In genomic region chr9:130143974-130144373, GRCh38 we compare ENCODE assay signal across 10 cellular contexts. TPM values are rescaled to one million over a fixed set of nuclear protein-coding genes. Genes with fewer than 3 reads are reported as not detected.
DNase-seq lines count a peak whose midpoint lies in the region; ATAC-seq and TF ChIP-seq lines count a peak whose summit lies in the region.
"Had no signal": no experiment of that assay in that cellular context is flagged by ENCODE, and none has a peak within 500 bp of the region (broad histone marks: within the 10 kb centered on the region; RNA-seq: fewer than 3 reads in every experiment).

No MANE protein-coding gene starts in this region.

- H3K36me3 ChIP-seq in SJCRH30 = no peaks in the 10 kb centered on the region
- H3K36me3 ChIP-seq in gastroesophageal sphincter = no peaks in the 10 kb centered on the region
- no peaks in the 10 kb centered on the region for H3K36me3 ChIP-seq in psoas muscle (ENCODE audit: insufficient read depth in 1 of 2, low read depth in 1 of 2)
- H3K36me3 ChIP-seq: tibial nerve had no signal

- no peak for TF ChIP-seq CTCF in gastroesophageal sphincter (IDR thresholded peaks at IDR 0.05)
- TF ChIP-seq CTCF in psoas muscle (IDR thresholded peaks at IDR 0.05) = no peak
- TF ChIP-seq CTCF in GM20000 (IDR thresholded peaks at IDR 0.05; ENCODE audit: extremely low read depth, missing control alignments) = no peak

- ATAC-seq in gastroesophageal sphincter (peak; percentile 48), psoas muscle (peak; percentile 36 to 59 (median 48)), GM21825 (IDR thresholded peaks at IDR 0.05; ENCODE audit: unreplicated experiment) (no peak)

- TF ChIP-seq POLR2A in gastroesophageal sphincter (IDR thresholded peaks at IDR 0.05) = no peak

- H3K9me3 ChIP-seq in SJCRH30 (replicated peaks) = no peaks in the 10 kb centered on the region
- no peaks in the 10 kb centered on the region for H3K9me3 ChIP-seq in gastroesophageal sphincter
- no peaks in the 10 kb centered on the region for H3K9me3 ChIP-seq in psoas muscle
- H3K9me3 ChIP-seq: tibial nerve had no signal

- TF ChIP-seq EP300 in gastroesophageal sphincter (IDR thresholded peaks at IDR 0.05) = no peak

- WGBS in gastroesophageal sphincter (ENCODE audit: low coverage in 1 of 2), 2 donors = 10 to 24% methylated on average over 13 of the region's 13 CpGs
- WGBS in psoas muscle, 3 donors = 12 to 19% (median 15%) methylated on average over 13 of the region's 13 CpGs

- H3K4me3 ChIP-seq in SJCRH30 (peak overlapping the region; percentile 53), gastroesophageal sphincter (no peak overlapping the region), psoas muscle (no peak overlapping the region)
- H3K4me3 ChIP-seq: tibial nerve had no signal

- intact Hi-C loops in psoas muscle (cut with DNase I) = no loop called here

- H3K4me1 ChIP-seq in SJCRH30 (peaks cover 16% of the 10 kb centered on the region), gastroesophageal sphincter (peaks cover 0 to 42% (median 9%) of the 10 kb centered on the region in 3 donors), psoas muscle (peaks cover 3% of the 10 kb centered on the region)

- H3K27ac ChIP-seq in SJCRH30 = peak overlapping the region; percentile 43
- H3K27ac ChIP-seq in gastroesophageal sphincter = peak overlapping the region in 1 of 4 donors; percentile 42
- no peak overlapping the region for H3K27ac ChIP-seq in psoas muscle
- H3K27ac ChIP-seq: tibial nerve had no signal

- DNase-seq in Daoy (ENCODE audit: low read depth) (peak; percentile 58), SJCRH30 (peak; percentile 69 to 75), psoas muscle (peak in 1 of 2 donors; percentile 44), SIG-M5 (lab: John Stamatoyannopoulos, UW) (no peak), T-helper 1 cell (no peak), GM20000 (ENCODE audit: low spot score) (no peak)
- DNase-seq: NCI-H748 treated with DMSO at 0.1 percent for 48 hours had no signal

- H3K27me3 ChIP-seq in SJCRH30 (no peaks in the 10 kb centered on the region), gastroesophageal sphincter (no peaks in the 10 kb centered on the region), psoas muscle (ENCODE audit: insufficient read depth in 3 of 3, low read length in 2 of 3) (peaks cover 0 to 30% (median 1%) of the 10 kb centered on the region in 3 donors)

RNA-seq across cellular contexts. Expression of gene NCS1, which starts 28.2 kb away (rescaled TPM):
- 40.7 and 49.6 TPM in 2 replicates for total RNA-seq in Daoy (2014; rRNA removed; shearing (Covaris generic))
- total RNA-seq in SJCRH30 (2014; rRNA removed; shearing (Covaris generic)) = 86.2 and 89.2 TPM in 2 replicates
- total RNA-seq in gastroesophageal sphincter (100 to 1,000 TPM; 105 to 231 (median 127) TPM), psoas muscle (1 to 10 TPM; 2.9 to 7.5 (median 3.8) TPM)
- polyA plus RNA-seq in psoas muscle = 1 to 10 TPM; 3.6 to 5.0 (median 3.8) TPM

Comparison
In these comparisons a context has a peak if more than half of its experiments do, and no peak if none do; other contexts are left out.
1. DNase-seq: peak in Daoy (single experiment) and SJCRH30 (2 of 2); none in SIG-M5 (single experiment), T-helper 1 cell (0 of 5) and GM20000 (single experiment).